Comparison of ENCODE assay signal across 18 cellular contexts in the genomic region with DNA sequence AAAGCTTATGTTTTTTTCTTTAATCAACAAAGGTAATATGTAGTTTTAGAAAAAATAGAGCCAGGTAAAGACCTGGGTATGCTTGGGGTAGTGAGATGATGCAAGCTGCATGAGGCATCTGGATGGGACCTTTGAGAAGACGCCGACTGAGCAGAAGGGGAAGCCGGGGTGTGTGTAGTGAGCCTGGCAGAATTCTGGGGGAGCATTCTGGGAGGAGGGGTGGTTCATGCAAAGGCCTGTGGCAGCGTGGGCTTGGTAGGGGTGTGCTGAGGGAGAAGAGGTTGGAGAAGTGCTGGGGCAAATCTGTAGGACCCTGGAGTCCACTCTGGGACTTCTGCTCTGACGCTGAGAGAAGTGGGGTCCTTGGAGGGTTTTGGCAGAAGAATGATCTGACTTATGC. TPM values are rescaled to one million over a fixed set of nuclear protein-coding genes. Genes with fewer than 3 reads are reported as not detected.
DNase-seq lines count a peak whose midpoint lies in the region; TF ChIP-seq lines count a peak whose summit lies in the region.
"Had no signal": no experiment of that assay in that cellular context is flagged by ENCODE, and none has a peak within 500 bp of the region (broad histone marks: within the 10 kb centered on the region; RNA-seq: fewer than 3 reads in every experiment).

No MANE protein-coding gene starts in this region.

- no peaks in the 10 kb centered on the region for H4K20me1 ChIP-seq in MM.1S (ENCODE audit: insufficient read depth, low read length)
- H4K20me1 ChIP-seq: BLaER1 had no signal

- no peak overlapping the region for H3K9ac ChIP-seq in MM.1S (ENCODE audit: low read length)
- H3K9ac ChIP-seq: BLaER1, GM23248 had no signal

- no peaks in the 10 kb centered on the region for H3K4me1 ChIP-seq in MM.1S (ENCODE audit: low read length)

- H3K36me3 ChIP-seq in MM.1S (replicated peaks; ENCODE audit: insufficient read depth, low read length): no peaks in the 10 kb centered on the region
- H3K36me3 ChIP-seq: BLaER1 had no signal

- TF ChIP-seq CTCF in MM.1S (IDR thresholded peaks at IDR 0.05; ENCODE audit: low read length): no peak

- no peaks in the 10 kb centered on the region for H3K79me2 ChIP-seq in MM.1S (ENCODE audit: low read length)

- no peak overlapping the region for H3K4me2 ChIP-seq in MM.1S (ENCODE audit: low read depth, low read length)
- H3K4me2 ChIP-seq: BLaER1 had no signal

- no peaks in the 10 kb centered on the region for H3K9me2 ChIP-seq in MM.1S (replicated peaks; ENCODE audit: insufficient read depth, low read length)

- H3F3A ChIP-seq in MM.1S (ENCODE audit: insufficient read depth, low read length): no peaks in the 10 kb centered on the region

- DNase-seq in activated effector memory CD4-positive, alpha-beta T cell treated with anti-CD3 and anti-CD28 coated beads, Interleukin-2, amount 50 U/mL, for 16 hours: peak; percentile 5
- DNase-seq in activated effector memory CD4-positive, alpha-beta T cell treated with Interleukin-2 at 50 U/mL for 16 hours: no peak
- DNase-seq in MM.1S (peak; percentile 3), mesenteric fat pad (ENCODE audit: low spot score) (peak; percentile 67), amniotic stem cell (lab: John Stamatoyannopoulos, UW) (no peak), C1 segment of cervical spinal cord (lab: John Stamatoyannopoulos, UW) (no peak), NCI-H2081 treated with DMSO at 0.1 percent for 48 hours (lab: John Stamatoyannopoulos, UW) (no peak)
- DNase-seq: Calu3; CD8-positive, alpha-beta T cell; DMS79 treated with DMSO at 0.1 percent for 48 hours; GF-D8; GM23248; HCEC 1CT had no signal

- no peaks in the 10 kb centered on the region for H3K9me3 ChIP-seq in MM.1S (replicated peaks; ENCODE audit: insufficient read depth, low read length)
- H3K9me3 ChIP-seq: BLaER1 had no signal

- H3K4me3 ChIP-seq in MM.1S (ENCODE audit: low read length): no peak overlapping the region
- H3K4me3 ChIP-seq: BLaER1, GM23248, K562 had no signal

- no peak overlapping the region for H3K27ac ChIP-seq in MM.1S (ENCODE audit: low read length)
- H3K27ac ChIP-seq: 22Rv1, BLaER1, GM23248 had no signal

- no peak overlapping the region for H2AFZ ChIP-seq in MM.1S (ENCODE audit: low read length)
- H2AFZ ChIP-seq: GM23248 had no signal

- peaks cover 80% of the 10 kb centered on the region for H3K27me3 ChIP-seq in MM.1S (replicated peaks; ENCODE audit: insufficient read depth, low read length)

RNA-seq across cellular contexts. Expression of gene SHH, which starts 33.9 kb away (rescaled TPM):
- total RNA-seq in mesenteric fat pad: not detected
- total RNA-seq: A673; CD8-positive, alpha-beta T cell; GM23248; H4 had no signal

Comparison
In these comparisons a context has a peak if more than half of its experiments do, and no peak if none do; other contexts are left out.
1. DNase-seq: peak in activated effector memory CD4-positive, alpha-beta T cell treated with anti-CD3 and anti-CD28 coated beads, Interleukin-2, amount 50 U/mL, for 16 hours (single experiment), MM.1S (single experiment) and mesenteric fat pad (single experiment); none in activated effector memory CD4-positive, alpha-beta T cell treated with Interleukin-2 at 50 U/mL for 16 hours (single experiment), amniotic stem cell (single experiment), C1 segment of cervical spinal cord (0 of 14) and NCI-H2081 treated with DMSO at 0.1 percent for 48 hours (single experiment).